1 cellular context compared by ENCODE assay signal in the genomic region with DNA sequence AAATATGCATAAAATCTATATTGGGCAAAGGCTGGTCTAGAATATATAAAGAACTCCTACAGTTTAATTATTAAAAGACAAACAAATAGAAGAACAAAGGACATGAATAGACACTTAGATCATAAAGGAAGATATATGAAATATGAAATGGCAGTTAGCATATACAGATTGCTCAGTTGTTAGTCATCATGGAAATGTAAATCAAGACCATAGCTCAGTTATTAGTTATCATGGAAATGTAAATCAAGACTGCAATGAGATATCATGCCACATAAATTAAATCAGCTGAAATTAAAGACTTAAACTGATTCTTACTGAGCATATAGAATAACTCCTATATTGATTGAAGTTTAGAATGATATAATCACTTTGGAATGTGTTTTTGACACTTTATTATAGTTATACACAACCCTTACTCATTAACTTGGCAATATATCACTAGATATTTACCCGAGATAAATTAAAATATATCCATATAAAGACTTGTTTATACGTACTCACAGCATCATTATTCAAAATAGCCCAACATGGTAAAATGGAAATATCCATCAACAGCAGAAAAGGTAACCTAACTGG.
TF ChIP-seq lines count a peak whose summit lies in the region.

No MANE protein-coding gene starts in this region.

TF ChIP-seq in SK-N-SH, 30 proteins besides CTCF, POLR2A, EP300 and RAD21 (continued from another document):
- TF ChIP-seq, protein P1, sequence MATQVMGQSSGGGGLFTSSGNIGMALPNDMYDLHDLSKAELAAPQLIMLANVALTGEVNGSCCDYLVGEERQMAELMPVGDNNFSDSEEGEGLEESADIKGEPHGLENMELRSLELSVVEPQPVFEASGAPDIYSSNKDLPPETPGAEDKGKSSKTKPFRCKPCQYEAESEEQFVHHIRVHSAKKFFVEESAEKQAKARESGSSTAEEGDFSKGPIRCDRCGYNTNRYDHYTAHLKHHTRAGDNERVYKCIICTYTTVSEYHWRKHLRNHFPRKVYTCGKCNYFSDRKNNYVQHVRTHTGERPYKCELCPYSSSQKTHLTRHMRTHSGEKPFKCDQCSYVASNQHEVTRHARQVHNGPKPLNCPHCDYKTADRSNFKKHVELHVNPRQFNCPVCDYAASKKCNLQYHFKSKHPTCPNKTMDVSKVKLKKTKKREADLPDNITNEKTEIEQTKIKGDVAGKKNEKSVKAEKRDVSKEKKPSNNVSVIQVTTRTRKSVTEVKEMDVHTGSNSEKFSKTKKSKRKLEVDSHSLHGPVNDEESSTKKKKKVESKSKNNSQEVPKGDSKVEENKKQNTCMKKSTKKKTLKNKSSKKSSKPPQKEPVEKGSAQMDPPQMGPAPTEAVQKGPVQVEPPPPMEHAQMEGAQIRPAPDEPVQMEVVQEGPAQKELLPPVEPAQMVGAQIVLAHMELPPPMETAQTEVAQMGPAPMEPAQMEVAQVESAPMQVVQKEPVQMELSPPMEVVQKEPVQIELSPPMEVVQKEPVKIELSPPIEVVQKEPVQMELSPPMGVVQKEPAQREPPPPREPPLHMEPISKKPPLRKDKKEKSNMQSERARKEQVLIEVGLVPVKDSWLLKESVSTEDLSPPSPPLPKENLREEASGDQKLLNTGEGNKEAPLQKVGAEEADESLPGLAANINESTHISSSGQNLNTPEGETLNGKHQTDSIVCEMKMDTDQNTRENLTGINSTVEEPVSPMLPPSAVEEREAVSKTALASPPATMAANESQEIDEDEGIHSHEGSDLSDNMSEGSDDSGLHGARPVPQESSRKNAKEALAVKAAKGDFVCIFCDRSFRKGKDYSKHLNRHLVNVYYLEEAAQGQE (IDR thresholded peaks at IDR 0.05; ENCODE audit: low read depth, low read length): no peak
